In genomic region chr4:68249434-68249833, GRCh38 we compare ENCODE assay signal across 10 cellular contexts. TPM values are rescaled to one million over a fixed set of nuclear protein-coding genes. Genes with fewer than 3 reads are reported as not detected.
A peak's percentile ranks its signal among the peaks of the same experiment; 100 is the strongest.
DNase-seq lines count a peak whose midpoint lies in the region; ATAC-seq lines count a peak whose summit lies in the region.
"Had no signal": no experiment of that assay in that cellular context is flagged by ENCODE, and none has a peak within 500 bp of the region (broad histone marks: within the 10 kb centered on the region; RNA-seq: fewer than 3 reads in every experiment).

No MANE protein-coding gene starts in this region.

- H3K36me3 Mint-ChIP-seq in activated T-cell treated with anti-CD3 and anti-CD28 coated beads, Interleukin-2, amount 50 U/mL, for 24 hours (ENCODE audit: low read depth) = no peaks in the 10 kb centered on the region

- DNase-seq in activated T-cell treated with anti-CD3 and anti-CD28 coated beads, Interleukin-2, amount 50 U/mL, for 24 hours = no peak
- DNase-seq in activated T-cell treated with anti-CD3 and anti-CD28 coated beads, Interleukin-2, amount 50 U/mL, for 48 hours = no peak
- DNase-seq in renal cortical epithelial cell (ENCODE audit: low read depth) (peak; percentile 20), DMS153 (lab: John Stamatoyannopoulos, UW) (no peak), NCI-H146 treated with DMSO at 0.1 percent for 48 hours (lab: John Stamatoyannopoulos, UW; ENCODE audit: unreplicated experiment) (no peak)
- DNase-seq in stimulated activated naive CD4-positive, alpha-beta T cell (lab: John Stamatoyannopoulos, UW) = no peak
- DNase-seq: endodermal cell had no signal

- H3K4me3 Mint-ChIP-seq in activated T-cell treated with anti-CD3 and anti-CD28 coated beads, Interleukin-2, amount 50 U/mL, for 24 hours = peak overlapping the region; percentile 39
- H3K4me3 Mint-ChIP-seq: endodermal cell had no signal

- H3K9me3 Mint-ChIP-seq in activated T-cell treated with anti-CD3 and anti-CD28 coated beads, Interleukin-2, amount 50 U/mL, for 24 hours = peaks cover 2% of the 10 kb centered on the region
- H3K9me3 Mint-ChIP-seq: endodermal cell had no signal

- peaks cover 23% of the 10 kb centered on the region for H3K27me3 Mint-ChIP-seq in activated T-cell treated with anti-CD3 and anti-CD28 coated beads, Interleukin-2, amount 50 U/mL, for 24 hours

- peak; percentile 88 for ATAC-seq in HG02588 (IDR thresholded peaks at IDR 0.05; ENCODE audit: unreplicated experiment)
- ATAC-seq in HG03565 (IDR thresholded peaks at IDR 0.05; ENCODE audit: unreplicated experiment) = peak; percentile 96

- peaks cover 17% of the 10 kb centered on the region for H3K4me1 Mint-ChIP-seq in activated T-cell treated with anti-CD3 and anti-CD28 coated beads, Interleukin-2, amount 50 U/mL, for 24 hours (ENCODE audit: low read depth)
- H3K4me1 Mint-ChIP-seq: endodermal cell had no signal

- peak overlapping the region; percentile 93 for H3K27ac Mint-ChIP-seq in activated T-cell treated with anti-CD3 and anti-CD28 coated beads, Interleukin-2, amount 50 U/mL, for 24 hours
- H3K27ac Mint-ChIP-seq: endodermal cell had no signal

RNA-seq across cellular contexts. Expression of gene TMPRSS11B, which starts 3.9 kb away (rescaled TPM):
- not detected in 2 replicates for total RNA-seq in renal cortical epithelial cell
- total RNA-seq: M059J had no signal
